ENCODE assay signal across 34 cellular contexts in the genomic region with DNA sequence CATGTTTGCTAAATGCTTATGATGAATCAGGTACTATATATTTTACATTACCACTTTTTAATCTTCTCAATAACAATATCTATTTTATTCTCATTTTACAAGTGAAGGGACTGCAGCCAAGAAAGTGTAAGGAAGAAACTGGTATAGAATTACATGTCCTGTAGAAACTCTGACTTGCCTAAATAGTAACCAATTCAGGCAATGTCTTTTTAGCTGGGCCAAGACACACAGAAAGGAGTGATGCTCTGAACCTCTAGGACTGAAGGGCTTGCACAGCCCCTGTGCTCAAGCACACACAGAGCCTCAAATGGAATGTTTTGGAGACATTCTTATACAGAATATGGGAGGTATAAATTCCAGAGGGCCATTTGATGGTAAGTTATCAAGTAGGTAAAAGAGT.
"Had no signal": no experiment of that assay in that cellular context is flagged by ENCODE, and none has a peak within 500 bp of the region (broad histone marks: within the 10 kb centered on the region; RNA-seq: fewer than 3 reads in every experiment).

No MANE protein-coding gene starts in this region.

- H3K27ac ChIP-seq: adrenal gland, ascending aorta, breast epithelium, cardiac muscle cell, esophagus muscularis mucosa, foreskin keratinocyte, gastrocnemius medialis, heart left ventricle had no signal

- H3K27me3 ChIP-seq: adrenal gland, ascending aorta, breast epithelium, cardiac muscle cell, esophagus muscularis mucosa, foreskin keratinocyte, gastrocnemius medialis, heart left ventricle had no signal

- ATAC-seq: activated CD4-positive, alpha-beta T cell treated with anti-CD3 and anti-CD28 coated beads for 36 hours; activated CD8-positive, alpha-beta memory T cell treated with anti-CD3 and anti-CD28 coated beads, Interleukin-2, amount 10 ng/mL, durations not matched to agents 7 days and 5 days; activated CD8-positive, alpha-beta T cell treated with anti-CD3 and anti-CD28 coated beads, Interleukin-2, amount 10 ng/mL, durations not matched to agents 7 days and 5 days; activated naive CD4-positive, alpha-beta T cell treated with anti-CD3 and anti-CD28 coated beads, Interleukin-2, amount 50 U/mL, for 72 hours; effector memory CD8-positive, alpha-beta T cell; foreskin keratinocyte; gastrocnemius medialis; heart left ventricle had no signal

- H3K4me1 ChIP-seq: adrenal gland, ascending aorta, breast epithelium, esophagus muscularis mucosa, foreskin keratinocyte, gastrocnemius medialis, heart left ventricle had no signal

- H3K27me3 Mint-ChIP-seq: activated CD4-positive, alpha-beta T cell treated with anti-CD3 and anti-CD28 coated beads, Interleukin-2, amount 10 ng/mL, durations not matched to agents 24 days and 14 days; activated naive CD8-positive, alpha-beta T cell treated with anti-CD3 and anti-CD28 coated beads, Interleukin-2, amount 10 ng/mL, durations not matched to agents 7 days and 5 days; brain had no signal

- H3K9me3 Mint-ChIP-seq: activated CD4-positive, alpha-beta memory T cell treated with anti-CD3 and anti-CD28 coated beads for 36 hours; activated CD4-positive, alpha-beta T cell treated with anti-CD3 and anti-CD28 coated beads, Interleukin-2, amount 10 ng/mL, durations not matched to agents 24 days and 14 days; activated naive CD8-positive, alpha-beta T cell treated with anti-CD3 and anti-CD28 coated beads, Interleukin-2, amount 10 ng/mL, durations not matched to agents 7 days and 5 days; activated T-helper 2 cell treated with anti-CD3 and anti-CD28 coated beads, Interferon-gamma antibody, Interleukin-2, Interleukin-4, amounts not matched to agents 10 μg/mL and 5 μg/mL and 100 μg/mL, durations not matched to agents 14 hours and 24 hours and 36 hours had no signal

- H3K36me3 ChIP-seq: adrenal gland, ascending aorta, breast epithelium, cardiac muscle cell, esophagus muscularis mucosa, gastrocnemius medialis, heart left ventricle had no signal

- H3K9me3 ChIP-seq: adrenal gland, ascending aorta, breast epithelium, esophagus muscularis mucosa, gastrocnemius medialis, heart left ventricle had no signal

- H3K36me3 Mint-ChIP-seq: activated CD4-positive, alpha-beta memory T cell treated with anti-CD3 and anti-CD28 coated beads for 36 hours; activated CD8-positive, alpha-beta memory T cell treated with anti-CD3 and anti-CD28 coated beads, Interleukin-2, amount 10 ng/mL, durations not matched to agents 7 days and 5 days; activated naive CD4-positive, alpha-beta T cell treated with anti-CD3 and anti-CD28 coated beads, Interleukin-2, amount 50 U/mL, for 72 hours; activated naive CD8-positive, alpha-beta T cell treated with anti-CD3 and anti-CD28 coated beads, Interleukin-2, amount 10 ng/mL, durations not matched to agents 7 days and 5 days; brain had no signal

- H3K27ac Mint-ChIP-seq: activated CD4-positive, alpha-beta memory T cell treated with anti-CD3 and anti-CD28 coated beads for 36 hours; activated CD4-positive, alpha-beta T cell treated with anti-CD3 and anti-CD28 coated beads for 36 hours; activated CD4-positive, alpha-beta T cell treated with anti-CD3 and anti-CD28 coated beads, Interleukin-2, amount 10 ng/mL, durations not matched to agents 24 days and 14 days; activated CD8-positive, alpha-beta memory T cell treated with anti-CD3 and anti-CD28 coated beads, Interleukin-2, amount 10 ng/mL, durations not matched to agents 7 days and 5 days; activated CD8-positive, alpha-beta T cell treated with anti-CD3 and anti-CD28 coated beads, Interleukin-2, amount 10 ng/mL, durations not matched to agents 7 days and 5 days; activated naive CD4-positive, alpha-beta T cell treated with anti-CD3 and anti-CD28 coated beads for 36 hours; activated naive CD4-positive, alpha-beta T cell treated with anti-CD3 and anti-CD28 coated beads, Interleukin-2, amount 50 U/mL, for 72 hours; activated naive CD8-positive, alpha-beta T cell treated with anti-CD3 and anti-CD28 coated beads, Interleukin-2, amount 10 ng/mL, durations not matched to agents 7 days and 5 days; activated T-helper 1 cell treated with anti-CD3 and anti-CD28 coated beads, Interleukin-12 subunit alpha, Interleukin-12 subunit beta, Interleukin-2, Interleukin-4 antibody, amounts not matched to agents 30 ng/mL and 10 ng/mL and 1 ng/mL, durations not matched to agents 14 hours and 24 hours and 36 hours; activated T-helper 2 cell treated with anti-CD3 and anti-CD28 coated beads, Interferon-gamma antibody, Interleukin-2, Interleukin-4, amounts not matched to agents 10 μg/mL and 5 μg/mL and 100 μg/mL, durations not matched to agents 14 hours and 24 hours and 36 hours; brain; effector memory CD8-positive, alpha-beta T cell had no signal

- H3K4me1 Mint-ChIP-seq: activated CD4-positive, alpha-beta T cell treated with anti-CD3 and anti-CD28 coated beads for 36 hours; activated CD4-positive, alpha-beta T cell treated with anti-CD3 and anti-CD28 coated beads, Interleukin-2, amount 10 ng/mL, durations not matched to agents 24 days and 14 days; activated CD8-positive, alpha-beta memory T cell treated with anti-CD3 and anti-CD28 coated beads, Interleukin-2, amount 10 ng/mL, durations not matched to agents 7 days and 5 days; activated naive CD8-positive, alpha-beta T cell treated with anti-CD3 and anti-CD28 coated beads, Interleukin-2, amount 10 ng/mL, durations not matched to agents 7 days and 5 days had no signal

- DNase-seq: activated CD4-positive, alpha-beta memory T cell treated with anti-CD3 and anti-CD28 coated beads for 36 hours; activated CD4-positive, alpha-beta T cell treated with anti-CD3 and anti-CD28 coated beads for 36 hours; activated CD4-positive, alpha-beta T cell treated with anti-CD3 and anti-CD28 coated beads, Interleukin-2, amount 10 ng/mL, durations not matched to agents 24 days and 14 days; activated CD4-positive, CD25-positive, alpha-beta regulatory T cell; activated CD4-positive, CD25-positive, alpha-beta regulatory T cell treated with anti-CD3 and anti-CD28 coated beads, Interleukin-2, amount 50 U/mL, for 72 hours; activated CD8-positive, alpha-beta memory T cell treated with anti-CD3 and anti-CD28 coated beads, Interleukin-2, amount 10 ng/mL, durations not matched to agents 7 days and 5 days; activated CD8-positive, alpha-beta memory T cell treated with anti-CD3 and anti-CD28 coated beads, Interleukin-2, amount 50 U/mL, for 4 hours; activated CD8-positive, alpha-beta T cell treated with anti-CD3 and anti-CD28 coated beads, Interleukin-2, amount 10 ng/mL, durations not matched to agents 7 days and 5 days; activated effector memory CD4-positive, alpha-beta T cell treated with anti-CD3 and anti-CD28 coated beads, Interleukin-2, amount 50 U/mL, for 16 hours; activated naive CD4-positive, alpha-beta T cell treated with anti-CD3 and anti-CD28 coated beads for 36 hours; activated naive CD8-positive, alpha-beta T cell treated with anti-CD3 and anti-CD28 coated beads, Interleukin-2, amount 10 ng/mL, durations not matched to agents 7 days and 5 days; activated T-cell treated with anti-CD3 and anti-CD28 coated beads, Interleukin-2, amount 50 U/mL, for 1 hour; activated T-cell treated with anti-CD3 and anti-CD28 coated beads, Interleukin-2, amount 50 U/mL, for 48 hours; adrenal gland; central memory CD4-positive, alpha-beta T cell; cerebellar nuclear complex; cortex of kidney; dermis blood vessel endothelial cell; effector CD4-positive, alpha-beta T cell; effector memory CD8-positive, alpha-beta T cell; erythroblast; foreskin keratinocyte; gastrocnemius medialis; glutamatergic neuron; heart left ventricle; T-helper 2 cell had no signal

- H3K4me3 ChIP-seq: adrenal gland, ascending aorta, breast epithelium, cardiac muscle cell, esophagus muscularis mucosa, gastrocnemius medialis, heart left ventricle had no signal

- H3K4me3 Mint-ChIP-seq: activated CD4-positive, alpha-beta memory T cell treated with anti-CD3 and anti-CD28 coated beads for 36 hours; activated CD4-positive, alpha-beta T cell treated with anti-CD3 and anti-CD28 coated beads for 36 hours; activated CD4-positive, alpha-beta T cell treated with anti-CD3 and anti-CD28 coated beads, Interleukin-2, amount 10 ng/mL, durations not matched to agents 24 days and 14 days; activated CD8-positive, alpha-beta memory T cell treated with anti-CD3 and anti-CD28 coated beads, Interleukin-2, amount 10 ng/mL, durations not matched to agents 7 days and 5 days; activated CD8-positive, alpha-beta T cell treated with anti-CD3 and anti-CD28 coated beads, Interleukin-2, amount 10 ng/mL, durations not matched to agents 7 days and 5 days; activated naive CD4-positive, alpha-beta T cell treated with anti-CD3 and anti-CD28 coated beads for 36 hours; activated naive CD8-positive, alpha-beta T cell treated with anti-CD3 and anti-CD28 coated beads, Interleukin-2, amount 10 ng/mL, durations not matched to agents 7 days and 5 days; activated T-helper 1 cell treated with anti-CD3 and anti-CD28 coated beads, Interleukin-12 subunit alpha, Interleukin-12 subunit beta, Interleukin-2, Interleukin-4 antibody, amounts not matched to agents 30 ng/mL and 10 ng/mL and 1 ng/mL, durations not matched to agents 14 hours and 24 hours and 36 hours; brain; effector memory CD8-positive, alpha-beta T cell had no signal
